Comparison of ENCODE assay signal across 10 cellular contexts in the genomic region with DNA sequence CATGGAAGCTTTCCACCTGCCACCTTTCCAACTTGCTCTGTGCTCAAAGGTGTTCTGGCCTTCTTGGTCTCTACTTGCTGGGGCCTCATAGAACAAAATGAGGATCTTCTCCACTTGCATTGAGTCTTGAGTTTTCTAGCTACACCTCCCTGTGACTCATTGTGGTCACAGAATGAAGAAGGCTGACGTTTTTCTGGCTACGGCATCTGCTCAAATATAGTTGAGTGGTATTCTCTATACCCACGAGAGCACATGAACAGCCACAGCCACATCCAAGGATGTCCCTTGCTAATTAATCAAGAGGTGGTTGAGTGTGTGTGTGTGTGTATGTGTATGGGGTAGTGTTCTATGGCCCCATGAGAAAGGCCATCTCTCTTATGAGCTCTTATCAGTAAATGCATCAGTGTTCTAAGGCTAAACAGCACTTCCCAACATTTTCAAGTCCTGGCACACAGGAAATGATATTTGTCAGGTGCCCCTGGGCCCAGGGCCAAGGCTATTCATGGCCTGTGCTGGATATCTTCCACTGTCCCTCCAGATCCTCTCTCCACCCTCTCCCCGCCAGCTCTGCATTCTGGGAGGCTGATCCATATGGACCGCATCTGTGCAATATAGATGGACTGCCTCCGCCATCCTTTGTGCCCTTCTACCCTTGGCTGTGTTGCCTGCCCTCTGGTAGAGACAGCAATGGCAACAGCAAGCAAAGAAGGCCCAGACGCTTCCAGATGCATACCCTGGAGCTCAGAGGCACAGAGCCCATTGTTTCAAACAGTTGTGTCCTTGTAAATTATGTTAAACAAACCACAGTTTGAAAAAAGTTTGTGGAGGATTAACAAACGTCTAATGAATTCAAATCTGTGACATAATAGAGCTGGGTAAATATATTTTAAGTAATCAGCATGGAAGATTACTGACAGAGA.
A peak's percentile ranks its signal among the peaks of the same experiment; 100 is the strongest.
DNase-seq lines count a peak whose midpoint lies in the region; ATAC-seq and TF ChIP-seq lines count a peak whose summit lies in the region.
"Had no signal": no experiment of that assay in that cellular context is flagged by ENCODE, and none has a peak within 500 bp of the region (broad histone marks: within the 10 kb centered on the region; RNA-seq: fewer than 3 reads in every experiment).

No MANE protein-coding gene starts in this region.

- DNase-seq in EH (ENCODE audit: low read depth) (peak; percentile 8), NB4 (ENCODE audit: low read depth) (peak; percentile 69), midbrain (lab: John Stamatoyannopoulos, UW) (peak; percentile 44), NCI-H128 (lab: John Stamatoyannopoulos, UW; ENCODE audit: unreplicated experiment) (no peak)
- peak; percentile 21 to 22 for DNase-seq in activated T-cell treated with anti-CD3 and anti-CD28 coated beads, Interleukin-2, amount 50 U/mL, for 48 hours
- DNase-seq in central memory CD4-positive, alpha-beta T cell, result no peak
- DNase-seq: NCI-H1436 treated with DMSO at 0.1 percent for 48 hours; stimulated activated CD4-positive, alpha-beta T cell treated with anti-CD3 and anti-CD28 coated beads, Interleukin-12 subunit alpha, Interleukin-12 subunit beta, amount 100 ng/mL, for 4 hours had no signal

- H3K4me3 ChIP-seq in NB4 (ENCODE audit: low read depth, low read length), result no peak overlapping the region

- no peak for ATAC-seq in GM18907 (IDR thresholded peaks at IDR 0.05; ENCODE audit: unreplicated experiment)
- no peak for ATAC-seq in esophagus mucosa

- TF ChIP-seq POLR2A in NB4 (IDR thresholded peaks at IDR 0.05; ENCODE audit: extremely low read depth, insufficient read length), result no peak

- TF ChIP-seq CTCF in NB4 (IDR thresholded peaks at IDR 0.05; ENCODE audit: low read depth, low read length), result no peak

Comparison
In these comparisons a context has a peak if more than half of its experiments do, and no peak if none do; other contexts are left out.
1. DNase-seq: peak in EH (single experiment), NB4 (single experiment), activated T-cell treated with anti-CD3 and anti-CD28 coated beads, Interleukin-2, amount 50 U/mL, for 48 hours (2 of 2) and midbrain (single experiment); none in central memory CD4-positive, alpha-beta T cell (single experiment) and NCI-H128 (single experiment).